Comparison of ENCODE assay signal across 26 cellular contexts in genomic region chr11:45754746-45755145, GRCh38. TPM values are rescaled to one million over a fixed set of nuclear protein-coding genes. Genes with fewer than 3 reads are reported as not detected.
DNase-seq lines count a peak whose midpoint lies in the region; ATAC-seq, FAIRE-seq and TF ChIP-seq lines count a peak whose summit lies in the region.
"Had no signal": no experiment of that assay in that cellular context is flagged by ENCODE, and none has a peak within 500 bp of the region (broad histone marks: within the 10 kb centered on the region; RNA-seq: fewer than 3 reads in every experiment).

No MANE protein-coding gene starts in this region.

- no peak for FAIRE-seq in astrocyte (lab: Jason Lieb, UNC)
- FAIRE-seq: GM12891 had no signal

- peak overlapping the region; percentile 59; the same call in 1 of the 2 replicates for H2AFZ ChIP-seq in GM23338
- no peak overlapping the region for H2AFZ ChIP-seq in astrocyte (ENCODE audit: low read depth, low read length)

- no peak overlapping the region for H3K4me3 ChIP-seq in GM23338
- H3K4me3 ChIP-seq in astrocyte (ENCODE audit: insufficient read depth, low read depth, low read length): no peak overlapping the region
- H3K4me3 ChIP-seq in left ventricle myocardium inferior: no peak overlapping the region
- H3K4me3 ChIP-seq: breast epithelium, mucosa of descending colon, Peyer's patch, prostate gland, transverse colon had no signal

- H3K9me3 Mint-ChIP-seq in GM23338 (no peaks in the 10 kb centered on the region; the same call in 2 of the 3 replicates), astrocyte (ENCODE audit: unreplicated experiment) (no peaks in the 10 kb centered on the region)
- H3K9me3 Mint-ChIP-seq in stimulated activated naive B cell treated with anti-CD40 and anti-IgM and Interleukin-4, amounts not matched to agents 10 μg/mL and 1 μg/mL and 100 μg/mL, for 72 hours: no peaks in the 10 kb centered on the region
- H3K9me3 Mint-ChIP-seq: dendritic cell treated with granulocyte-macrophage colony-stimulating factor and Interleukin-4, amounts not matched to agents 40 ng/mL and 50 ng/mL, for 4 days; neural crest cell; T-helper 2 cell treated with Interferon-gamma antibody and Interleukin-4, amounts not matched to agents 5 μg/mL and 100 μg/mL, for 36 hours had no signal

- intact Hi-C loops in left ventricle myocardium inferior (cut with micrococcal nuclease): no loop called here

- ATAC-seq in GM23338 (no peak), omental fat pad (ENCODE audit: low FRiP score) (peak; percentile 70), GM21786 (IDR thresholded peaks at IDR 0.05; ENCODE audit: unreplicated experiment) (no peak), HG02852 (IDR thresholded peaks at IDR 0.05; ENCODE audit: unreplicated experiment) (no peak)
- ATAC-seq in stimulated activated naive B cell treated with anti-CD40 and anti-IgM and Interleukin-4, amounts not matched to agents 10 μg/mL and 1 μg/mL and 100 μg/mL, for 72 hours (replicated peaks): no peak
- ATAC-seq: left lobe of liver, mucosa of descending colon had no signal

- no peaks in the 10 kb centered on the region for H3K36me3 ChIP-seq in GM23338 (ENCODE audit: insufficient read depth)
- no peaks in the 10 kb centered on the region for H3K36me3 ChIP-seq in astrocyte (ENCODE audit: insufficient read depth, low read length)
- H3K36me3 ChIP-seq in left ventricle myocardium inferior: no peaks in the 10 kb centered on the region
- H3K36me3 ChIP-seq: breast epithelium, Peyer's patch, prostate gland, transverse colon had no signal

- H3K4me3 Mint-ChIP-seq in GM23338: no peak overlapping the region
- no peak overlapping the region for H3K4me3 Mint-ChIP-seq in astrocyte (ENCODE audit: unreplicated experiment)
- H3K4me3 Mint-ChIP-seq in stimulated activated naive B cell treated with anti-CD40 and anti-IgM and Interleukin-4, amounts not matched to agents 10 μg/mL and 1 μg/mL and 100 μg/mL, for 72 hours: no peak overlapping the region
- H3K4me3 Mint-ChIP-seq: dendritic cell treated with granulocyte-macrophage colony-stimulating factor and Interleukin-4, amounts not matched to agents 40 ng/mL and 50 ng/mL, for 4 days; neural crest cell; T-helper 2 cell treated with Interferon-gamma antibody and Interleukin-4, amounts not matched to agents 5 μg/mL and 100 μg/mL, for 36 hours had no signal

- H3K27ac Mint-ChIP-seq in GM23338: no peak overlapping the region
- peak overlapping the region; percentile 53 for H3K27ac Mint-ChIP-seq in astrocyte (ENCODE audit: unreplicated experiment)
- H3K27ac Mint-ChIP-seq in stimulated activated naive B cell treated with anti-CD40 and anti-IgM and Interleukin-4, amounts not matched to agents 10 μg/mL and 1 μg/mL and 100 μg/mL, for 72 hours: no peak overlapping the region
- H3K27ac Mint-ChIP-seq: dendritic cell treated with granulocyte-macrophage colony-stimulating factor and Interleukin-4, amounts not matched to agents 40 ng/mL and 50 ng/mL, for 4 days; T-helper 2 cell treated with Interferon-gamma antibody and Interleukin-4, amounts not matched to agents 5 μg/mL and 100 μg/mL, for 36 hours had no signal

- H3K79me2 ChIP-seq in GM23338 (replicated peaks; ENCODE audit: insufficient read depth) (no peaks in the 10 kb centered on the region), astrocyte (ENCODE audit: insufficient read depth, low read length) (no peaks in the 10 kb centered on the region)

- TF ChIP-seq CTCF in GM23338 (conservative IDR thresholded peaks at IDR 0.05; ENCODE audit: low read depth in 2 of 2) (no peak), astrocyte (IDR thresholded peaks at IDR 0.05; ENCODE audit: insufficient read depth, low read depth, low read length) (no peak), left ventricle myocardium inferior (IDR thresholded peaks at IDR 0.05; ENCODE audit: borderline replicate concordance) (no peak), omental fat pad (IDR thresholded peaks at IDR 0.05) (no peak)

- H3K4me1 ChIP-seq in GM23338 (ENCODE audit: insufficient read depth) (peaks cover 14% of the 10 kb centered on the region; the same call in 1 of the 2 replicates), astrocyte (ENCODE audit: insufficient read depth, low read length) (no peaks in the 10 kb centered on the region), left ventricle myocardium inferior (peaks cover 26% of the 10 kb centered on the region)
- H3K4me1 ChIP-seq: breast epithelium, Peyer's patch, prostate gland, transverse colon had no signal

- no peaks in the 10 kb centered on the region for H3K9me3 ChIP-seq in astrocyte (ENCODE audit: insufficient read depth, low read depth, low read length)
- H3K9me3 ChIP-seq in left ventricle myocardium inferior (replicated peaks): no peaks in the 10 kb centered on the region
- H3K9me3 ChIP-seq: breast epithelium, mucosa of descending colon, Peyer's patch, prostate gland, transverse colon had no signal

- H3K4me1 Mint-ChIP-seq in GM23338 (peaks cover 55% of the 10 kb centered on the region), astrocyte (ENCODE audit: low read depth, unreplicated experiment) (peaks cover 4% of the 10 kb centered on the region)
- H3K4me1 Mint-ChIP-seq in stimulated activated naive B cell treated with anti-CD40 and anti-IgM and Interleukin-4, amounts not matched to agents 10 μg/mL and 1 μg/mL and 100 μg/mL, for 72 hours: no peaks in the 10 kb centered on the region

- 0 out of 2 replicates have a peak, but pooled peaks cover 3% of the 10 kb centered on the region for H3F3A ChIP-seq in GM23338 (replicated peaks; ENCODE audit: low read depth)

- H3K9me2 ChIP-seq in GM23338 (ENCODE audit: insufficient read depth): no peaks in the 10 kb centered on the region

- H3K27ac ChIP-seq in GM23338 (ENCODE audit: low read depth) (no peak overlapping the region), astrocyte (ENCODE audit: low read depth, low read length) (no peak overlapping the region), left ventricle myocardium inferior (replicated peaks) (peak overlapping the region; percentile 78)
- H3K27ac ChIP-seq: Peyer's patch, prostate gland, transverse colon had no signal

- no peaks in the 10 kb centered on the region for H3K36me3 Mint-ChIP-seq in GM23338 (ENCODE audit: low read depth)
- H3K36me3 Mint-ChIP-seq in astrocyte (ENCODE audit: low read depth, unreplicated experiment): no peaks in the 10 kb centered on the region
- no peaks in the 10 kb centered on the region for H3K36me3 Mint-ChIP-seq in stimulated activated naive B cell treated with anti-CD40 and anti-IgM and Interleukin-4, amounts not matched to agents 10 μg/mL and 1 μg/mL and 100 μg/mL, for 72 hours

- no peak overlapping the region for H3K9ac ChIP-seq in astrocyte (ENCODE audit: low read length)

- H3K4me2 ChIP-seq in GM23338 (no peak overlapping the region), astrocyte (ENCODE audit: low read length) (no peak overlapping the region)

- DNase-seq in GM23338 (ENCODE audit: low spot score) (no peak), astrocyte (ENCODE audit: low read depth) (peak; percentile 5), left ventricle myocardium inferior (no peak), omental fat pad (ENCODE audit: low spot score) (no peak)
- no peak for DNase-seq in activated CD4-positive, CD25-positive, alpha-beta regulatory T cell treated with anti-CD3 and anti-CD28 coated beads, Interleukin-2, amount 50 U/mL, for 72 hours
- DNase-seq in stimulated activated naive B cell treated with anti-CD40 and anti-IgM and Interleukin-4, amounts not matched to agents 10 μg/mL and 1 μg/mL and 100 μg/mL, for 72 hours: no peak
- DNase-seq: activated CD4-positive, alpha-beta T cell treated with anti-CD3 and anti-CD28 coated beads, Interleukin-2, amount 50 U/mL, for 4 hours; activated CD8-positive, alpha-beta memory T cell treated with anti-CD3 and anti-CD28 coated beads, Interleukin-2, amount 50 U/mL, for 48 hours; DND-41; Kasumi-1; mucosa of descending colon; NCI-H187; NCI-H2227 treated with DMSO at 0.1 percent for 48 hours; NK-92 treated with Interleukin-12 subunit alpha and Interleukin-12 subunit beta, amount 100 ng/mL, for 24 hours; Peyer's patch; stimulated activated naive CD4-positive, alpha-beta T cell treated with Interleukin-2 at 50 U/mL for 16 hours; transverse colon had no signal

- H4K20me1 ChIP-seq in GM23338 (replicated peaks; ENCODE audit: insufficient read depth): no peaks in the 10 kb centered on the region
- H4K20me1 ChIP-seq in astrocyte (ENCODE audit: insufficient read depth, low read length): no peaks in the 10 kb centered on the region

- H3K27me3 Mint-ChIP-seq in GM23338 (ENCODE audit: insufficient read depth, low read depth, poor library complexity) (peaks cover 7% of the 10 kb centered on the region), astrocyte (ENCODE audit: low read depth, unreplicated experiment) (peaks cover 54% of the 10 kb centered on the region)
- H3K27me3 Mint-ChIP-seq in stimulated activated naive B cell treated with anti-CD40 and anti-IgM and Interleukin-4, amounts not matched to agents 10 μg/mL and 1 μg/mL and 100 μg/mL, for 72 hours: peaks cover 60 to 62% of the 10 kb centered on the region in 2 donors

- H3K27me3 ChIP-seq in GM23338 (ENCODE audit: insufficient read depth) (no peaks in the 10 kb centered on the region), astrocyte (ENCODE audit: insufficient read depth, low read length) (peaks cover 10% of the 10 kb centered on the region), left ventricle myocardium inferior (ENCODE audit: low read depth) (no peaks in the 10 kb centered on the region)
- H3K27me3 ChIP-seq: Peyer's patch had no signal

TF ChIP-seq in GM23338, 12 proteins besides CTCF, POLR2A, EP300 and RAD21:
- TF ChIP-seq STAT1 (IDR thresholded peaks at IDR 0.05; ENCODE audit: unreplicated experiment): no peak

RNA-seq across cellular contexts. Expression of gene SLC35C1, which starts 50.2 kb away (rescaled TPM):
- total RNA-seq in GM23338 (2014; rRNA removed; shearing (Covaris generic)): 6.9 and 11.0 TPM in 2 replicates
- 6.8 and 7.7 TPM in 2 replicates for polyA plus RNA-seq in GM23338 (2016; fragmentation: Nextera tagmentation; extraction: Ambion mirVana)
- 23.4 and 24.0 TPM in 2 replicates for total RNA-seq in astrocyte
- 5.7 TPM for total RNA-seq in left ventricle myocardium inferior
- 100 to 1,000 TPM in 1 of 4 donors, 10 to 100 TPM in 3; 18.6 to 103 (median 73.0) TPM for total RNA-seq in omental fat pad
